Comparison of ENCODE assay signal across 8 cellular contexts in the genomic region with DNA sequence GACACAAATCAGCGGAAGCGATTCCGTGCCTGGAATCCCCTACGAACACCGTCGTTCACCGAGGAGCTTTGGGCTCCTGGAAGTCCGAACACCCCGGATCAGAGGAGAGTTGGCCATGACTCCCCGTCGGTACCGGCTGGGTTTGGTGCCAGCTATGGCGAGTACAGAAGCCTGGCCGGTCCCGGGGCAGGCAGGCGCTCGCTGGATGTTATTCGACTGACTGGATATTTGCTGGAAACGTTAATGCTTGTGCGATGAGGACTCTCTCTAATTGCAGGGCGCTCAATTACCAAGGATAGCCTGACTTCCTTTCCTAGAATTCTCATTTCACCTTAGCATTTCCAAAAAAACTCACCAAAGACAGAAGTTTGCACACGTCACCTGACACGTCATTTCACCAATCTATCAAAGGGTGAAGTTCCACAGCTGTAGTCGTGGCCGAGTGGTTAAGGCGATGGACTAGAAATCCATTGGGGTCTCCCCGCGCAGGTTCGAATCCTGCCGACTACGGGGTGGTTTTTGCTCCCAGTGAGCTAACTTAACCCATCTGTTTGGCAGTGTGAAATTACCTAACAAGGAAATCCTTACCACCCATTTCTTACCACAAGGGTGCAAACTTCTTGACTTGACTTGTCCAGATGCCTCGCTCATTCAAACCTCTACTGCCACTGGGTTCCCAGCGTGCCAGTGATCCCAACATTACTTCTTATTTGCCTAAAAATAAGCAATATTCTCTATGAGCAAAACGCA. TPM values are rescaled to one million over a fixed set of nuclear protein-coding genes. Genes with fewer than 3 reads are reported as not detected.
DNase-seq lines count a peak whose midpoint lies in the region; TF ChIP-seq lines count a peak whose summit lies in the region.

No MANE protein-coding gene starts in this region.

- H3K27me3 ChIP-seq in osteoblast (ENCODE audit: insufficient read depth, low read length), result peaks cover 5% of the 10 kb centered on the region

- peak; percentile 76 for DNase-seq in activated effector memory CD4-positive, alpha-beta T cell treated with anti-CD3 and anti-CD28 coated beads, Interleukin-2, amount 50 U/mL, for 16 hours
- DNase-seq in activated effector memory CD4-positive, alpha-beta T cell treated with Interleukin-2 at 50 U/mL for 16 hours, result no peak
- peak; percentile 63 for DNase-seq in activated CD8-positive, alpha-beta memory T cell treated with anti-CD3 and anti-CD28 coated beads, Interleukin-2, amount 50 U/mL, for 24 hours (ENCODE audit: extremely low read depth)
- DNase-seq in fibroblast of peridontal ligament (ENCODE audit: extremely low read depth) (peak; percentile 89), osteoblast (ENCODE audit: insufficient read length, low spot score, missing footprints) (peak; percentile 91), KG1 (lab: John Stamatoyannopoulos, UW) (no peak), superior temporal gyrus (ENCODE audit: extremely low spot score) (no peak)

- H3K27ac ChIP-seq in osteoblast (ENCODE audit: low read depth, low read length), result peak overlapping the region; percentile 59

- TF ChIP-seq CTCF in LNCAP (IDR thresholded peaks at IDR 0.05) (peak; percentile 22; the same call in 1 of the 2 replicates), osteoblast (IDR thresholded peaks at IDR 0.05; ENCODE audit: extremely low read depth, low read depth, low read length) (peak; percentile 24)

- no peaks in the 10 kb centered on the region for H3K9me3 ChIP-seq in osteoblast (ENCODE audit: low read depth, low read length)

- H4K20me1 ChIP-seq in osteoblast (ENCODE audit: insufficient read depth, low read length), result no peaks in the 10 kb centered on the region

- no peaks in the 10 kb centered on the region for H3K36me3 ChIP-seq in osteoblast (ENCODE audit: insufficient read depth, low read length)

- H3K4me1 ChIP-seq in osteoblast (ENCODE audit: insufficient read depth, low read length), result peaks cover 6% of the 10 kb centered on the region

- no peaks in the 10 kb centered on the region for H3K79me2 ChIP-seq in osteoblast (ENCODE audit: insufficient read depth, low read length)

- peak overlapping the region; percentile 95 for H3K4me2 ChIP-seq in osteoblast (ENCODE audit: insufficient read depth, low read length)

- H3K4me3 ChIP-seq in osteoblast (ENCODE audit: insufficient read depth, low read length), result peak overlapping the region; percentile 87

- H2AFZ ChIP-seq in osteoblast (ENCODE audit: low read length), result peak overlapping the region; percentile 93

RNA-seq across cellular contexts. Expression of gene ZNF184, which starts 22.7 kb away (rescaled TPM):
- total RNA-seq in osteoblast, result 9.8 and 10.0 TPM in 2 replicates

Comparison
In these comparisons a context has a peak if more than half of its experiments do, and no peak if none do; other contexts are left out.
1. DNase-seq: peak in activated effector memory CD4-positive, alpha-beta T cell treated with anti-CD3 and anti-CD28 coated beads, Interleukin-2, amount 50 U/mL, for 16 hours (single experiment), activated CD8-positive, alpha-beta memory T cell treated with anti-CD3 and anti-CD28 coated beads, Interleukin-2, amount 50 U/mL, for 24 hours (single experiment), fibroblast of peridontal ligament (single experiment) and osteoblast (single experiment); none in activated effector memory CD4-positive, alpha-beta T cell treated with Interleukin-2 at 50 U/mL for 16 hours (single experiment), KG1 (single experiment) and superior temporal gyrus (single experiment).